Comparison of ENCODE assay signal across 8 cellular contexts in genomic region chr12:53344824-53345485, GRCh38. TPM values are rescaled to one million over a fixed set of nuclear protein-coding genes. Genes with fewer than 3 reads are reported as not detected.
DNase-seq lines count a peak whose midpoint lies in the region; ATAC-seq and TF ChIP-seq lines count a peak whose summit lies in the region.

No MANE protein-coding gene starts in this region.

- H3K27ac ChIP-seq in 22Rv1 (peak overlapping the region; percentile 46), temporal lobe (ENCODE audit: low read depth, low read length) (peak overlapping the region; percentile 97)

- no peaks in the 10 kb centered on the region for H3K36me3 Mint-ChIP-seq in activated naive CD4-positive, alpha-beta T cell treated with anti-CD3 and anti-CD28 coated beads, Interleukin-2, amount 10 ng/mL, durations not matched to agents 7 days and 5 days

- in situ Hi-C loops in SK-MEL-5 (cut with HindIII; ENCODE audit: low pct_unique_long_range_greater_than_20kb, low sequenced_read_pairs) = no loop called here

- peak; percentile 73 for ATAC-seq in GM18502 (IDR thresholded peaks at IDR 0.05; ENCODE audit: poor library complexity, unreplicated experiment)

- H3K4me3 Mint-ChIP-seq in activated naive CD4-positive, alpha-beta T cell treated with anti-CD3 and anti-CD28 coated beads, Interleukin-2, amount 10 ng/mL, durations not matched to agents 7 days and 5 days = peak overlapping the region; percentile 95

- peak; percentile 90 for TF ChIP-seq CTCF in 22Rv1 (IDR thresholded peaks at IDR 0.05)

- H3K27me3 Mint-ChIP-seq in activated naive CD4-positive, alpha-beta T cell treated with anti-CD3 and anti-CD28 coated beads, Interleukin-2, amount 10 ng/mL, durations not matched to agents 7 days and 5 days = peaks cover 42% of the 10 kb centered on the region

- CTCF ChIA-PET in activated naive CD4-positive, alpha-beta T cell treated with anti-CD3 and anti-CD28 coated beads, Interleukin-2, amount 10 ng/mL, durations not matched to agents 7 days and 5 days (lab: Charles Lee) = interaction anchor here (0.7 to 8.0 kb wide), 33 partner anchors 9 to 718 kb away, joined by 3 to 178 read pairs (median 4); partner anchors contain the start of genes AAAS, ATP5MC2, ESPL1 and MYG1

- peak overlapping the region; percentile 75 for H3K27ac Mint-ChIP-seq in activated naive CD4-positive, alpha-beta T cell treated with anti-CD3 and anti-CD28 coated beads, Interleukin-2, amount 10 ng/mL, durations not matched to agents 7 days and 5 days

- DNase-seq in HuH-7 (ENCODE audit: low spot score) (peak; percentile 89), SK-MEL-5 (ENCODE audit: low read depth, low spot score) (peak; percentile 72), globus pallidus (ENCODE audit: low spot score) (peak; percentile 89), occipital lobe (lab: John Stamatoyannopoulos, UW) (peak; percentile 56)
- DNase-seq in activated naive CD4-positive, alpha-beta T cell treated with anti-CD3 and anti-CD28 coated beads, Interleukin-2, amount 10 ng/mL, durations not matched to agents 7 days and 5 days = peak; percentile 81

- H3K4me1 Mint-ChIP-seq in activated naive CD4-positive, alpha-beta T cell treated with anti-CD3 and anti-CD28 coated beads, Interleukin-2, amount 10 ng/mL, durations not matched to agents 7 days and 5 days = peaks cover 16% of the 10 kb centered on the region

- no peaks in the 10 kb centered on the region for H3K9me3 Mint-ChIP-seq in activated naive CD4-positive, alpha-beta T cell treated with anti-CD3 and anti-CD28 coated beads, Interleukin-2, amount 10 ng/mL, durations not matched to agents 7 days and 5 days

RNA-seq across cellular contexts. Expression of gene SP7, which starts 8.8 kb away (rescaled TPM):
- not detected in 2 replicates for total RNA-seq in SK-MEL-5 (2014; rRNA removed; shearing (Covaris generic))
- 0.07 TPM in 1 of 2 replicates, not detected in the other for polyA plus RNA-seq in SK-MEL-5 (2015; cell fraction: cytosol; rRNA removed)
- 0.11 TPM in 1 of 2 replicates, not detected in the other for polyA plus RNA-seq in SK-MEL-5 (2015; cell fraction: nucleus; rRNA removed)
- total RNA-seq in occipital lobe (not detected), temporal lobe (not detected)

RNA-seq across cellular contexts. Expression of gene AAAS, which starts 23.5 kb away (rescaled TPM):
- 72.2 and 73.3 TPM in 2 replicates for total RNA-seq in SK-MEL-5 (2014; rRNA removed; shearing (Covaris generic))
- 79.2 and 85.2 TPM in 2 replicates for polyA plus RNA-seq in SK-MEL-5 (2015; cell fraction: cytosol; rRNA removed)
- 384 and 422 TPM in 2 replicates for polyA plus RNA-seq in SK-MEL-5 (2015; cell fraction: nucleus; rRNA removed)
- 28.9 TPM for total RNA-seq in occipital lobe
- 29.0 TPM for total RNA-seq in temporal lobe

RNA-seq across cellular contexts. Expression of gene SP1, which starts 35.0 kb away (rescaled TPM):
- 38.9 and 40.5 TPM in 2 replicates for total RNA-seq in SK-MEL-5 (2014; rRNA removed; shearing (Covaris generic))
- 35.2 and 53.7 TPM in 2 replicates for polyA plus RNA-seq in SK-MEL-5 (2015; cell fraction: cytosol; rRNA removed)
- polyA plus RNA-seq in SK-MEL-5 (2015; cell fraction: nucleus; rRNA removed) = 160 and 225 TPM in 2 replicates
- total RNA-seq in occipital lobe (14.8 TPM), temporal lobe (12.8 TPM)

RNA-seq across cellular contexts. Expression of gene MYG1, which starts 45.5 kb away (rescaled TPM):
- total RNA-seq in SK-MEL-5 (2014; rRNA removed; shearing (Covaris generic)) = 59.4 and 61.3 TPM in 2 replicates
- polyA plus RNA-seq in SK-MEL-5 (2015; cell fraction: cytosol; rRNA removed) = 71.5 and 77.3 TPM in 2 replicates
- 25.6 and 47.8 TPM in 2 replicates for polyA plus RNA-seq in SK-MEL-5 (2015; cell fraction: nucleus; rRNA removed)
- 39.5 TPM for total RNA-seq in occipital lobe
- 27.0 TPM for total RNA-seq in temporal lobe

RNA-seq across cellular contexts. Expression of gene PFDN5, which starts 49.6 kb away (rescaled TPM):
- total RNA-seq in SK-MEL-5 (2014; rRNA removed; shearing (Covaris generic)) = 531 and 559 TPM in 2 replicates
- 316 and 417 TPM in 2 replicates for polyA plus RNA-seq in SK-MEL-5 (2015; cell fraction: cytosol; rRNA removed)
- 952 and 1,057 TPM in 2 replicates for polyA plus RNA-seq in SK-MEL-5 (2015; cell fraction: nucleus; rRNA removed)
- 423 TPM for total RNA-seq in occipital lobe
- total RNA-seq in temporal lobe = 401 TPM

Comparison
In these comparisons a context has a peak if more than half of its experiments do, and no peak if none do; other contexts are left out.
1. Peak in every context shown above with its lines: DNase-seq, ATAC-seq and H3K27ac ChIP-seq.